Comparison of ENCODE assay signal across 21 cellular contexts in the genomic region with DNA sequence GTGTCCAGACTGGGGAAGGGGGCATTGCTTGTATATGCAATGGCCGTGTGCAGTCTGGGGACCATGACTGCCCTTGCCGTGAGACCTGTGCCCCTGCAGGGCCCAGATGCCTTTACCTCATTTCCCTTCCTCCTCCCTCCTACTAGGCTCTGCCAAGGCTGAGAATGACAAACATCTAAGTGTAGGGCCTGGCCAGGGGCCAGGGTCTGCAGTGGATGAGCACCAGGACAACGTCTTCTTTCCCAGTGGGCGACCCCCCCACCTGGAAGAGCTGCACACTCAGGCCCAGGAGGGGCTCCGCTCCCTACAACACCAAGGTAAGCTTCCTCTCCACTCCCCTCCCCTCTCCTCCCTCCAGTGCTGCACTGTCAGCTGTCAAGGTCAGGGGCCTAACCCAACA. TPM values are rescaled to one million over a fixed set of nuclear protein-coding genes. Genes with fewer than 3 reads are reported as not detected.
DNase-seq lines count a peak whose midpoint lies in the region; ATAC-seq, FAIRE-seq and TF ChIP-seq lines count a peak whose summit lies in the region.
"Had no signal": no experiment of that assay in that cellular context is flagged by ENCODE, and none has a peak within 500 bp of the region (broad histone marks: within the 10 kb centered on the region; RNA-seq: fewer than 3 reads in every experiment).

No MANE protein-coding gene starts in this region.

- peak overlapping the region; percentile 73 for H3K9ac ChIP-seq in neural cell (ENCODE audit: low read length)

- CTCF ChIA-PET in A549 (lab: Yijun Ruan, JAX) = interaction anchor here (17.1 kb wide), 1 partner anchor 60 kb away, joined by 383 read pairs; the partner anchor contains the start of gene SYNC

- FAIRE-seq in A549 (lab: Jason Lieb, UNC) = no peak
- FAIRE-seq: endometrium, GM18507, GM19239 had no signal

- no peaks in the 10 kb centered on the region for H3K9me2 ChIP-seq in neural cell (ENCODE audit: insufficient read depth, low read length)

- H3K27ac ChIP-seq in A549 = peak overlapping the region; percentile 64 to 99
- peak overlapping the region; percentile 20 for H3K27ac ChIP-seq in epithelial cell of prostate
- no peak overlapping the region for H3K27ac ChIP-seq in neural cell (ENCODE audit: low read length)
- no peak overlapping the region for H3K27ac ChIP-seq in ascending aorta

- H3K4me1 ChIP-seq in A549 (peaks cover 90% of the 10 kb centered on the region), ascending aorta (peaks cover 0 to 8% of the 10 kb centered on the region in 2 donors)

- TF ChIP-seq RAD21 in A549 (conservative IDR thresholded peaks at IDR 0.05 in 1 of 2, IDR thresholded peaks at IDR 0.05 in 1 of 2) (no peak), neural cell (conservative IDR thresholded peaks at IDR 0.05) (no peak)

- TF ChIP-seq POLR2A in A549 (IDR thresholded peaks at IDR 0.05; ENCODE audit: low read length) = no peak

- TF ChIP-seq CTCF in A549 (IDR thresholded peaks at IDR 0.05) (no peak), neural cell (IDR thresholded peaks at IDR 0.05; ENCODE audit: poor library complexity, severe bottlenecking) (no peak), ascending aorta (IDR thresholded peaks at IDR 0.05) (no peak)

- H3K36me3 ChIP-seq in neural cell (ENCODE audit: insufficient read depth, low read length) = no peaks in the 10 kb centered on the region
- peaks cover 3 to 10% of the 10 kb centered on the region in 2 donors for H3K36me3 ChIP-seq in ascending aorta

- peak; percentile 11 to 25; a peak in 3 of 6 replicates for ATAC-seq in A549
- ATAC-seq in HG03196 (IDR thresholded peaks at IDR 0.05; ENCODE audit: unreplicated experiment) = no peak

- H3K27me3 ChIP-seq in neural cell (ENCODE audit: insufficient read depth, low read depth, low read length) (no peaks in the 10 kb centered on the region), ascending aorta (no peaks in the 10 kb centered on the region)
- H3K27me3 ChIP-seq: tibial nerve had no signal

- no peak overlapping the region for H3K4me3 ChIP-seq in A549
- peak overlapping the region; percentile 72 for H3K4me3 ChIP-seq in neural cell (ENCODE audit: low read length)
- no peak overlapping the region for H3K4me3 ChIP-seq in ascending aorta
- H3K4me3 ChIP-seq: tibial nerve had no signal

- POLR2A ChIA-PET in A549 (lab: Yijun Ruan, JAX) = no interaction called here

- no peaks in the 10 kb centered on the region for H3F3A ChIP-seq in neural cell (ENCODE audit: insufficient read depth, low read length, poor library complexity, severe bottlenecking)

- TF ChIP-seq EP300 in A549 (IDR thresholded peaks at IDR 0.05) (no peak), neural cell (conservative IDR thresholded peaks at IDR 0.05; ENCODE audit: poor library complexity, severe bottlenecking) (no peak)

- no peak overlapping the region for H2AFZ ChIP-seq in neural cell (ENCODE audit: low read depth, low read length)

- H4K20me1 ChIP-seq in neural cell (ENCODE audit: insufficient read depth) = no peaks in the 10 kb centered on the region

- H3K4me2 ChIP-seq in A549 = peak overlapping the region; percentile 52
- H3K4me2 ChIP-seq in neural cell (ENCODE audit: low read length) = peak overlapping the region; percentile 37

- H3K9me3 ChIP-seq in A549 (no peaks in the 10 kb centered on the region), neural cell (ENCODE audit: low read length) (no peaks in the 10 kb centered on the region), ascending aorta (no peaks in the 10 kb centered on the region)
- H3K9me3 ChIP-seq: tibial nerve had no signal

- DNase-seq in A549 (ENCODE audit: low read depth in 1 of 2, low spot score in 1 of 2) = peak in 1 of 2 experiments; percentile 24
- peak; percentile 59 for DNase-seq in NCI-H2029 (lab: John Stamatoyannopoulos, UW)
- DNase-seq in epithelial cell of prostate (ENCODE audit: low read depth, low spot score) = no peak
- DNase-seq in CD1c-positive myeloid dendritic cell (ENCODE audit: extremely low spot score) = no peak
- no peak for DNase-seq in ascending aorta (ENCODE audit: low spot score in 2 of 2)
- no peak for DNase-seq in NCI-H1417 (lab: John Stamatoyannopoulos, UW)
- DNase-seq: activated CD4-positive, alpha-beta T cell treated with anti-CD3 and anti-CD28 coated beads for 48 hours; activated naive CD8-positive, alpha-beta T cell treated with anti-CD3 and anti-CD28 coated beads for 36 hours; activated T-cell treated with anti-CD3 and anti-CD28 coated beads, Interleukin-2, amount 50 U/mL, for 1 hour; cerebellar nuclear complex; Karpas-422; NCI-H187; NCI-H69; SHP77; T1000 had no signal

- WGBS in A549 (ENCODE audit: missing lambda C conversion rate) = 49% methylated on average over 5 of the region's 5 CpGs

- intact Hi-C loops in ascending aorta (cut with DNase I) = no loop called here

- peaks cover 25% of the 10 kb centered on the region for H3K79me2 ChIP-seq in neural cell (replicated peaks; ENCODE audit: insufficient read depth, low read length)

TF ChIP-seq in A549, 52 proteins besides CTCF, POLR2A, EP300 and RAD21:
- TF ChIP-seq KDM1A (IDR thresholded peaks at IDR 0.05; ENCODE audit: low read depth) (no peak), ESRRA (IDR thresholded peaks at IDR 0.05; ENCODE audit: borderline replicate concordance, low read length) (no peak), TP53 (CRISPR knock-in tag; IDR thresholded peaks at IDR 0.05) (no peak), POLR2AphosphoS2 (conservative IDR thresholded peaks at IDR 0.05; ENCODE audit: low read length) (no peak), ZC3H11A (IDR thresholded peaks at IDR 0.05) (no peak), FOSL2 (IDR thresholded peaks at IDR 0.05) (no peak), FOSL2 (CRISPR knock-in tag; IDR thresholded peaks at IDR 0.05) (no peak), HEYL (CRISPR knock-in tag; IDR thresholded peaks at IDR 0.05) (no peak)
- TF ChIP-seq, protein P1, sequence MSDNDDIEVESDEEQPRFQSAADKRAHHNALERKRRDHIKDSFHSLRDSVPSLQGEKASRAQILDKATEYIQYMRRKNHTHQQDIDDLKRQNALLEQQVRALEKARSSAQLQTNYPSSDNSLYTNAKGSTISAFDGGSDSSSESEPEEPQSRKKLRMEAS (IDR thresholded peaks at IDR 0.05) = no peak
- TF ChIP-seq, protein P2, sequence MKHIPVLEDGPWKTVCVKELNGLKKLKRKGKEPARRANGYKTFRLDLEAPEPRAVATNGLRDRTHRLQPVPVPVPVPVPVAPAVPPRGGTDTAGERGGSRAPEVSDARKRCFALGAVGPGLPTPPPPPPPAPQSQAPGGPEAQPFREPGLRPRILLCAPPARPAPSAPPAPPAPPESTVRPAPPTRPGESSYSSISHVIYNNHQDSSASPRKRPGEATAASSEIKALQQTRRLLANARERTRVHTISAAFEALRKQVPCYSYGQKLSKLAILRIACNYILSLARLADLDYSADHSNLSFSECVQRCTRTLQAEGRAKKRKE (CRISPR knock-in tag; IDR thresholded peaks at IDR 0.05; ENCODE audit: low read depth) = no peak

TF ChIP-seq in neural cell, 6 proteins besides CTCF, POLR2A, EP300 and RAD21:
- TF ChIP-seq MXI1 (conservative IDR thresholded peaks at IDR 0.05; ENCODE audit: poor library complexity, severe bottlenecking) = no peak

RNA-seq across cellular contexts. Expression of gene YARS1, which starts 49.5 kb away (rescaled TPM):
- polyA plus RNA-seq in A549 (2011; rRNA removed) (103 and 105 TPM in 2 replicates), A549 (2017; fragmentation: RNase III; extraction: RNeasy Plus Mini Kit Qiagen cat#74134 plus additional on column Dnase treatment) (83.2 to 103 TPM (median 92.5 TPM) in 3 replicates), neural cell (40.1 and 49.4 TPM in 2 replicates)
- 52.7 and 55.7 TPM in 2 replicates for polyA plus RNA-seq in A549 (2012; cell fraction: cytosol; rRNA removed)
- 51.1 and 64.7 TPM in 2 replicates for polyA plus RNA-seq in A549 (2012; cell fraction: nucleus; rRNA removed)
- 82.0 and 94.1 TPM in 2 replicates for polyA minus RNA-seq in A549 (2011; rRNA and poly(A)+ RNA removed)
- polyA minus RNA-seq in neural cell = 49.0 and 51.6 TPM in 2 replicates
- total RNA-seq in ascending aorta = 48.9 TPM

RNA-seq across cellular contexts. Expression of gene S100PBP, which starts 49.8 kb away (rescaled TPM):
- polyA plus RNA-seq in A549 (2011; rRNA removed) = 39.3 and 41.9 TPM in 2 replicates
- polyA plus RNA-seq in A549 (2012; cell fraction: cytosol; rRNA removed) = 6.6 and 7.2 TPM in 2 replicates
- 10.4 and 18.2 TPM in 2 replicates for polyA plus RNA-seq in A549 (2012; cell fraction: nucleus; rRNA removed)
- polyA plus RNA-seq in A549 (2017; fragmentation: RNase III; extraction: RNeasy Plus Mini Kit Qiagen cat#74134 plus additional on column Dnase treatment) = 15.9 to 17.0 TPM (median 16.1 TPM) in 3 replicates
- 23.1 and 24.8 TPM in 2 replicates for polyA minus RNA-seq in A549 (2011; rRNA and poly(A)+ RNA removed)
- 63.4 and 77.0 TPM in 2 replicates for polyA plus RNA-seq in neural cell
- polyA minus RNA-seq in neural cell = 51.4 and 57.8 TPM in 2 replicates
- total RNA-seq in ascending aorta = 1.6 TPM

Comparison
In these comparisons a context has a peak if more than half of its experiments do, and no peak if none do; other contexts are left out.
1. H3K27ac ChIP-seq: peak in A549 (2 of 2) and epithelial cell of prostate (single experiment); none in neural cell (single experiment) and ascending aorta (0 of 2).